In genomic region chr2:170929686-170930050, GRCh38 we compare ENCODE assay signal across 8 cellular contexts. TPM values are rescaled to one million over a fixed set of nuclear protein-coding genes. Genes with fewer than 3 reads are reported as not detected.
DNase-seq lines count a peak whose midpoint lies in the region; ATAC-seq and TF ChIP-seq lines count a peak whose summit lies in the region.

No MANE protein-coding gene starts in this region.

- no peaks in the 10 kb centered on the region for H3K9me3 Mint-ChIP-seq in activated T-helper 17 cell treated with anti-CD3 and anti-CD28 coated beads, Interleukin-2, amount 50 U/mL, for 72 hours
- H3K9me3 Mint-ChIP-seq in nephron progenitor cell, result peaks cover 23% of the 10 kb centered on the region
- peaks cover 4% of the 10 kb centered on the region for H3K9me3 Mint-ChIP-seq in type B pancreatic cell

- H3K4me3 Mint-ChIP-seq in activated T-helper 17 cell treated with anti-CD3 and anti-CD28 coated beads, Interleukin-2, amount 50 U/mL, for 72 hours, result peak overlapping the region; percentile 100
- peak overlapping the region; percentile 91 for H3K4me3 Mint-ChIP-seq in nephron progenitor cell
- H3K4me3 Mint-ChIP-seq in type B pancreatic cell, result peak overlapping the region; percentile 92

- peak overlapping the region; percentile 99 for H3K27ac Mint-ChIP-seq in activated T-helper 17 cell treated with anti-CD3 and anti-CD28 coated beads, Interleukin-2, amount 50 U/mL, for 72 hours
- H3K27ac Mint-ChIP-seq in nephron progenitor cell (peak overlapping the region; percentile 96), type B pancreatic cell (peak overlapping the region; percentile 94)

- peaks cover 48% of the 10 kb centered on the region for H3K36me3 Mint-ChIP-seq in activated T-helper 17 cell treated with anti-CD3 and anti-CD28 coated beads, Interleukin-2, amount 50 U/mL, for 72 hours (ENCODE audit: low read depth)
- H3K36me3 Mint-ChIP-seq in nephron progenitor cell (ENCODE audit: low read depth) (peaks cover 27% of the 10 kb centered on the region), type B pancreatic cell (peaks cover 3% of the 10 kb centered on the region)

- H3K4me3 ChIP-seq in fibroblast of the aortic adventitia (ENCODE audit: low read depth, low read length), result peak overlapping the region; percentile 77

- ATAC-seq in HG02610 (IDR thresholded peaks at IDR 0.05; ENCODE audit: unreplicated experiment), result peak; percentile 8
- no peak for ATAC-seq in activated T-helper 17 cell treated with anti-CD3 and anti-CD28 coated beads, Interleukin-2, amount 50 U/mL, for 72 hours (replicated peaks)

- no peak for TF ChIP-seq CTCF in fibroblast of the aortic adventitia (IDR thresholded peaks at IDR 0.05; ENCODE audit: insufficient read depth, low read length)
- no peak for TF ChIP-seq CTCF in nephron progenitor cell (IDR thresholded peaks at IDR 0.05)
- TF ChIP-seq CTCF in type B pancreatic cell (conservative IDR thresholded peaks at IDR 0.05), result no peak

- peaks cover 25% of the 10 kb centered on the region for H3K4me1 Mint-ChIP-seq in activated T-helper 17 cell treated with anti-CD3 and anti-CD28 coated beads, Interleukin-2, amount 50 U/mL, for 72 hours
- H3K4me1 Mint-ChIP-seq in nephron progenitor cell, result peaks cover 36% of the 10 kb centered on the region
- H3K4me1 Mint-ChIP-seq in type B pancreatic cell (ENCODE audit: unreplicated experiment), result peaks cover 27% of the 10 kb centered on the region

- no peaks in the 10 kb centered on the region for H3K27me3 Mint-ChIP-seq in activated T-helper 17 cell treated with anti-CD3 and anti-CD28 coated beads, Interleukin-2, amount 50 U/mL, for 72 hours
- H3K27me3 Mint-ChIP-seq in nephron progenitor cell (ENCODE audit: low read depth, poor library complexity) (peaks cover 18% of the 10 kb centered on the region), type B pancreatic cell (no peaks in the 10 kb centered on the region)

- DNase-seq in DMS153 treated with DMSO at 0.1 percent for 48 hours (lab: John Stamatoyannopoulos, UW; ENCODE audit: unreplicated experiment) (peak; percentile 31), DMS153 (lab: John Stamatoyannopoulos, UW) (no peak), NCI-H510A (lab: John Stamatoyannopoulos, UW) (peak; percentile 76), fibroblast of the aortic adventitia (ENCODE audit: low read depth) (peak; percentile 22), nephron progenitor cell (peak; percentile 75), type B pancreatic cell (ENCODE audit: extremely low spot score, unreplicated experiment) (peak; percentile 77)

RNA-seq across cellular contexts. Expression of gene GORASP2, which starts 0.6 kb away (rescaled TPM):
- total RNA-seq in activated T-helper 17 cell treated with anti-CD3 and anti-CD28 coated beads, Interleukin-2, amount 50 U/mL, for 72 hours, result 10 to 100 TPM; 51.6 to 65.0 TPM
- total RNA-seq in fibroblast of the aortic adventitia (ENCODE audit: low replicate concordance), result 27.9 and 67.7 TPM in 2 replicates
- total RNA-seq in type B pancreatic cell (ENCODE audit: low replicate concordance), result 77.7 and 110 TPM in 2 replicates
